In genomic region chr15:40103864-40104271, GRCh38 we compare ENCODE assay signal across 7 cellular contexts. TPM values are rescaled to one million over a fixed set of nuclear protein-coding genes. Genes with fewer than 3 reads are reported as not detected.
DNase-seq lines count a peak whose midpoint lies in the region; ATAC-seq and TF ChIP-seq lines count a peak whose summit lies in the region.

No MANE protein-coding gene starts in this region.

- H3K4me2 ChIP-seq in IMR-90 (ENCODE audit: low read depth, low read length) (peak overlapping the region; percentile 1; the same call in 1 of the 2 replicates), SU-DHL-6 (ENCODE audit: low read depth, low read length, poor library complexity, severe bottlenecking) (peak overlapping the region; percentile 79)

- H3K56ac ChIP-seq in IMR-90 (ENCODE audit: extremely low read depth, insufficient read depth, low read length): peak overlapping the region; percentile 13; the same call in 1 of the 2 replicates

- TF ChIP-seq CTCF in IMR-90 (conservative IDR thresholded peaks at IDR 0.05; ENCODE audit: low read depth, low read length): no peak
- TF ChIP-seq CTCF in SU-DHL-6 (IDR thresholded peaks at IDR 0.05; ENCODE audit: insufficient read depth, low read length, poor library complexity, severe bottlenecking): no peak
- TF ChIP-seq CTCF in suprapubic skin (IDR thresholded peaks at IDR 0.05): no peak
- no peak for TF ChIP-seq CTCF in activated CD8-positive, alpha-beta T cell treated with anti-CD3 and anti-CD28 coated beads for 36 hours (IDR thresholded peaks at IDR 0.05)

- peak overlapping the region; percentile 36 for H2BK5ac ChIP-seq in IMR-90 (ENCODE audit: low read depth, low read length, poor library complexity, severe bottlenecking)

- peaks cover 82% of the 10 kb centered on the region for H3F3A ChIP-seq in SU-DHL-6 (ENCODE audit: insufficient read depth)

- H3K27me3 ChIP-seq in IMR-90 (ENCODE audit: control insufficient read depth, insufficient read depth, low read length): no peaks in the 10 kb centered on the region
- H3K27me3 ChIP-seq in SU-DHL-6 (ENCODE audit: low read length): no peaks in the 10 kb centered on the region
- H3K27me3 ChIP-seq in suprapubic skin: no peaks in the 10 kb centered on the region

- H4K5ac ChIP-seq in IMR-90 (ENCODE audit: low read depth, low read length): no peak overlapping the region

- peak overlapping the region; percentile 95 for H2AK5ac ChIP-seq in IMR-90 (ENCODE audit: low read depth, low read length)

- H4K20me1 ChIP-seq in IMR-90 (ENCODE audit: insufficient read depth, low read length): no peaks in the 10 kb centered on the region
- no peaks in the 10 kb centered on the region for H4K20me1 ChIP-seq in SU-DHL-6 (ENCODE audit: low read depth, low read length)

- H3K4me1 ChIP-seq in IMR-90 (ENCODE audit: control insufficient read depth, insufficient read depth, low read length) (peaks cover 58% of the 10 kb centered on the region), suprapubic skin (peaks cover 95% of the 10 kb centered on the region)

- H3K36me3 ChIP-seq in IMR-90 (ENCODE audit: control insufficient read depth, insufficient read depth, low read length) (no peaks in the 10 kb centered on the region; the same call in 1 of the 2 replicates), SU-DHL-6 (ENCODE audit: low read length) (no peaks in the 10 kb centered on the region; the same call in 1 of the 2 replicates), suprapubic skin (no peaks in the 10 kb centered on the region)

- ATAC-seq in IMR-90 (ENCODE audit: low read depth) (no peak; the same call in 1 of the 2 replicates), GM21576 (IDR thresholded peaks at IDR 0.05; ENCODE audit: unreplicated experiment) (no peak)
- no peak for ATAC-seq in activated CD8-positive, alpha-beta T cell treated with anti-CD3 and anti-CD28 coated beads for 36 hours

- H3K23ac ChIP-seq in IMR-90 (ENCODE audit: low read depth, low read length): peak overlapping the region; percentile 88

- no peak overlapping the region for H3K4me3 ChIP-seq in IMR-90 (ENCODE audit: insufficient read depth, low read depth, low read length)
- H3K4me3 ChIP-seq in SU-DHL-6 (ENCODE audit: insufficient read depth, low read length, poor library complexity, severe bottlenecking): peak overlapping the region; percentile 35
- H3K4me3 ChIP-seq in iPS-18c (ENCODE audit: insufficient read depth, low read depth, low read length): peak overlapping the region; percentile 25
- H3K4me3 ChIP-seq in suprapubic skin: peak overlapping the region; percentile 16

- H2AFZ ChIP-seq in IMR-90 (replicated peaks; ENCODE audit: low read length, poor library complexity): peak overlapping the region; percentile 86
- H2AFZ ChIP-seq in SU-DHL-6 (ENCODE audit: low read depth, low read length, severe bottlenecking): no peak overlapping the region

- no peaks in the 10 kb centered on the region for H3K36me3 Mint-ChIP-seq in activated CD8-positive, alpha-beta T cell treated with anti-CD3 and anti-CD28 coated beads for 36 hours (ENCODE audit: low read depth)

- BruUV-seq in IMR-90 (replicated peaks; lab: Mats Ljungman, UMichigan): no TSS peak

- no peak for TF ChIP-seq RAD21 in IMR-90 (IDR thresholded peaks at IDR 0.05; ENCODE audit: low read length)

- H3K14ac ChIP-seq in IMR-90 (replicated peaks; ENCODE audit: low read depth, low read length): peak overlapping the region; percentile 84

- H3K9ac ChIP-seq in IMR-90 (ENCODE audit: low read depth, low read length): no peak overlapping the region
- H3K9ac ChIP-seq in SU-DHL-6 (ENCODE audit: low read length): peak overlapping the region; percentile 74

- H3K79me2 ChIP-seq in SU-DHL-6 (ENCODE audit: insufficient read depth, low read length): peaks cover 58% of the 10 kb centered on the region

- H3K9me3 ChIP-seq in IMR-90 (ENCODE audit: control insufficient read depth, insufficient read depth, low read length) (no peaks in the 10 kb centered on the region), SU-DHL-6 (ENCODE audit: insufficient read depth, low read length) (no peaks in the 10 kb centered on the region), iPS-18c (ENCODE audit: control insufficient read depth, insufficient read depth, low read length) (no peaks in the 10 kb centered on the region), suprapubic skin (no peaks in the 10 kb centered on the region)

- TF ChIP-seq POLR2A in IMR-90 (IDR thresholded peaks at IDR 0.05; ENCODE audit: low read depth, low read length) (no peak), suprapubic skin (IDR thresholded peaks at IDR 0.05) (no peak)

- peak overlapping the region; percentile 77 for H4K91ac ChIP-seq in IMR-90 (ENCODE audit: insufficient read depth, low read depth, low read length)

- H2BK120ac ChIP-seq in IMR-90 (ENCODE audit: low read depth, low read length): peak overlapping the region; percentile 94

- no peak for DNase-seq in IMR-90
- DNase-seq in suprapubic skin (ENCODE audit: low spot score in 2 of 2): peak in 1 of 2 donors; percentile 65
- no peak for DNase-seq in T-helper 1 cell
- no peak for DNase-seq in activated CD8-positive, alpha-beta T cell treated with anti-CD3 and anti-CD28 coated beads for 36 hours

- peaks cover 7 to 80% of the 10 kb centered on the region in 2 experiments; a peak in 3 of 4 replicates for H3K79me1 ChIP-seq in IMR-90 (ENCODE audit: low read depth in 1 of 2, low read length in 2 of 2)

- H3K9me2 ChIP-seq in SU-DHL-6 (replicated peaks; ENCODE audit: insufficient read depth, low read length): no peaks in the 10 kb centered on the region

- H3K9me3 Mint-ChIP-seq in activated CD8-positive, alpha-beta T cell treated with anti-CD3 and anti-CD28 coated beads for 36 hours: no peaks in the 10 kb centered on the region

- in situ Hi-C loops in IMR-90 (cut with MboI; ENCODE audit: low sequenced_read_pairs): no loop called here

- no peak overlapping the region for H3K4me3 Mint-ChIP-seq in activated CD8-positive, alpha-beta T cell treated with anti-CD3 and anti-CD28 coated beads for 36 hours

- CTCF ChIA-PET in IMR-90 (lab: Yijun Ruan, JAX): interaction anchor here (0.7 to 2.1 kb wide), 15 partner anchors 8 to 171 kb away, joined by 3 to 26 read pairs (median 4); no protein-coding TSS in a partner anchor
- CTCF ChIA-PET in activated CD8-positive, alpha-beta T cell treated with anti-CD3 and anti-CD28 coated beads for 36 hours (lab: Charles Lee): interaction anchor here (0.7 to 11.9 kb wide), 25 partner anchors 11 to 206 kb away, joined by 3 to 198 read pairs (median 5); partner anchors contain the start of genes BUB1B and SRP14

- peak overlapping the region; percentile 35 for H3K27ac ChIP-seq in IMR-90 (ENCODE audit: insufficient read depth, low read length)
- peak overlapping the region; percentile 98 for H3K27ac ChIP-seq in SU-DHL-6 (ENCODE audit: low read depth, low read length)
- peak overlapping the region; percentile 84 for H3K27ac ChIP-seq in suprapubic skin

- WGBS in IMR-90 (ENCODE audit: extremely low coverage in 2 of 2, insufficient read length in 1 of 2), 2 experiments: 80% methylated on average over 1 of the region's 7 CpGs; no CpG with 5 or more reads in 1 of the 2 experiments
- WGBS in suprapubic skin: no CpG with 5 or more reads among the region's 7 CpGs

- H3K18ac ChIP-seq in IMR-90 (ENCODE audit: low read depth, low read length): no peak overlapping the region

- peak overlapping the region; percentile 89; the same call in 2 of the 3 replicates for H2BK15ac ChIP-seq in IMR-90 (ENCODE audit: low read depth, low read length)

- POLR2A ChIA-PET in IMR-90 (lab: Charles Lee; ENCODE audit: unreplicated experiment): interaction anchor here (0.6 to 1.3 kb wide), 2 partner anchors 9 to 59 kb away, joined by 3 read pairs; no protein-coding TSS in a partner anchor
- POLR2A ChIA-PET in activated CD8-positive, alpha-beta T cell treated with anti-CD3 and anti-CD28 coated beads for 36 hours (lab: Charles Lee): interaction anchor here (0.5 to 1.2 kb wide), 6 partner anchors 8 to 58 kb away, joined by 3 to 4 read pairs (median 3); no protein-coding TSS in a partner anchor

- H3K9me1 ChIP-seq in IMR-90 (ENCODE audit: insufficient read depth, low read length): peaks cover 69% of the 10 kb centered on the region

- H3K4ac ChIP-seq in IMR-90 (ENCODE audit: low read depth, low read length): peak overlapping the region; percentile 70

- H2AK9ac ChIP-seq in IMR-90 (replicated peaks; ENCODE audit: low read depth, low read length, poor library complexity): peak overlapping the region; percentile 96

- H2BK20ac ChIP-seq in IMR-90 (ENCODE audit: low read depth, low read length): peak overlapping the region; percentile 92

- no peak for TF ChIP-seq EP300 in suprapubic skin (IDR thresholded peaks at IDR 0.05)

- no peak overlapping the region for H3K27ac Mint-ChIP-seq in activated CD8-positive, alpha-beta T cell treated with anti-CD3 and anti-CD28 coated beads for 36 hours

- dilution Hi-C loops in IMR-90 (cut with HindIII; ENCODE audit: low sequenced_read_pairs, unreplicated experiment): no loop called here

- H4K8ac ChIP-seq in IMR-90 (ENCODE audit: low read depth in 2 of 2, low read length in 2 of 2): peak overlapping the region in 1 of 2 experiments; percentile 90; a peak in 1 of 4 replicates

- intact Hi-C loops in IMR-90 (cut with micrococcal nuclease): loop anchor here (10.0 kb wide), 1 partner anchor 319 kb away; the partner anchor contains the start of gene FSIP1
- intact Hi-C loops in activated CD8-positive, alpha-beta T cell treated with anti-CD3 and anti-CD28 coated beads for 36 hours (cut with micrococcal nuclease): no loop called here

- H3K27me3 Mint-ChIP-seq in activated CD8-positive, alpha-beta T cell treated with anti-CD3 and anti-CD28 coated beads for 36 hours: peaks cover 6% of the 10 kb centered on the region

- H3K4me1 Mint-ChIP-seq in activated CD8-positive, alpha-beta T cell treated with anti-CD3 and anti-CD28 coated beads for 36 hours (ENCODE audit: low read depth): peaks cover 72% of the 10 kb centered on the region

TF ChIP-seq in IMR-90, 13 proteins besides CTCF, POLR2A, EP300 and RAD21 (continues in another document):
- TF ChIP-seq FOS (IDR thresholded peaks at IDR 0.05; ENCODE audit: low read depth, low read length) (no peak), MAZ (IDR thresholded peaks at IDR 0.05; ENCODE audit: borderline replicate concordance, low read depth, low read length) (no peak), CHD1 (IDR thresholded peaks at IDR 0.05; ENCODE audit: low read depth, low read length) (no peak)

RNA-seq across cellular contexts. Expression of gene BMF, which starts 4.8 kb away (rescaled TPM):
- 1.7 and 2.9 TPM in 2 replicates for total RNA-seq in IMR-90 (2012; rRNA removed)
- polyA plus RNA-seq in IMR-90 (2012; rRNA removed): 2.4 and 2.8 TPM in 2 replicates
- polyA plus RNA-seq in IMR-90 (2012; cell fraction: cytosol; rRNA removed): 0.80 and 1.8 TPM in 2 replicates
- polyA plus RNA-seq in IMR-90 (2012; cell fraction: nucleus; rRNA removed; ENCODE audit: low replicate concordance): 6.6 and 11.7 TPM in 2 replicates
- 10 to 100 TPM in 2 of 4 donors, 1 to 10 TPM in 2; 2.6 to 11.1 (median 9.8) TPM for total RNA-seq in suprapubic skin
- total RNA-seq in activated CD8-positive, alpha-beta T cell treated with anti-CD3 and anti-CD28 coated beads for 36 hours: 1 to 10 TPM; 4.2 to 4.3 TPM

RNA-seq across cellular contexts. Expression of gene BUB1B, which starts 57.0 kb away (rescaled TPM):
- 24.7 and 31.9 TPM in 2 replicates for total RNA-seq in IMR-90 (2012; rRNA removed)
- 13.6 and 15.6 TPM in 2 replicates for polyA plus RNA-seq in IMR-90 (2012; rRNA removed)
- 2.7 and 7.3 TPM in 2 replicates for polyA plus RNA-seq in IMR-90 (2012; cell fraction: cytosol; rRNA removed)
- 6.6 and 28.4 TPM in 2 replicates for polyA plus RNA-seq in IMR-90 (2012; cell fraction: nucleus; rRNA removed; ENCODE audit: low replicate concordance)
- 10 to 100 TPM in 2 of 4 donors, 1 to 10 TPM in 2; 1.8 to 12.2 (median 8.8) TPM for total RNA-seq in suprapubic skin
- total RNA-seq in activated CD8-positive, alpha-beta T cell treated with anti-CD3 and anti-CD28 coated beads for 36 hours: 10 to 100 TPM; 79.6 to 82.5 TPM

Comparison
In these comparisons a context has a peak if more than half of its experiments do, and no peak if none do; other contexts are left out.
1. H3K27ac ChIP-seq: peak in every context shown above with its lines; median percentile 98 in SU-DHL-6; 84 in suprapubic skin; 35 in IMR-90.